Comparison of ENCODE assay signal across 1 cellular context in genomic region chr6:36548401-36548743, GRCh38.
TF ChIP-seq lines count a peak whose summit lies in the region.

No MANE protein-coding gene starts in this region.

TF ChIP-seq in GM23338, 12 proteins besides CTCF, POLR2A, EP300 and RAD21 (continued from another document):
- TF ChIP-seq ZNF462 (CRISPR knock-in tag; IDR thresholded peaks at IDR 0.05) (no peak), REST (IDR thresholded peaks at IDR 0.05; ENCODE audit: unreplicated experiment) (no peak), JUNB (IDR thresholded peaks at IDR 0.05; ENCODE audit: unreplicated experiment) (no peak), EZH2 (IDR thresholded peaks at IDR 0.05; ENCODE audit: low read depth, unreplicated experiment) (no peak), NANOG (IDR thresholded peaks at IDR 0.05; ENCODE audit: borderline replicate concordance) (no peak), POLR2AphosphoS5 (IDR thresholded peaks at IDR 0.05; ENCODE audit: low read depth) (no peak), ZNF114 (CRISPR knock-in tag; IDR thresholded peaks at IDR 0.05) (no peak), ZNF331 (CRISPR knock-in tag; IDR thresholded peaks at IDR 0.05; ENCODE audit: low read depth) (no peak)
